In the genomic region with DNA sequence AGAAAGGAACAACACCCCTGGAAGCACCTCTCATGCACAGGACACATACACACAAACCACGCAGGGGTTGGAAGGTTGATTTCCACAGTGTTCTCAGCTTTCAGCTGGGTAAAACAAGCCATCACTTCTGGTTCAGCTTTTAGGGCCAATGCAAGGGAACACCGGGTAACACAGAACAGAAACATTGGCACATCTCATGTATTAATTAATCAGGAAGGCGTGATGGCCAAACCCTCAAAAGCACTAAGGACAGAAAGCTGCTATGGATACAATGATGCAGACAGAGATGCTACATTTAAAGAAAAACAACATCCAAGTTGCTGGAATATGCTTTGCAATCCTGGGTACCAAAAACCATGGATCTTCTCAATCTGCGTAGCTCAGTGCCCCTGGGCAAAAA, we compare ENCODE assay signal across 9 cellular contexts.
A peak's percentile ranks its signal among the peaks of the same experiment; 100 is the strongest.
DNase-seq lines count a peak whose midpoint lies in the region; ATAC-seq and TF ChIP-seq lines count a peak whose summit lies in the region.
"Had no signal": no experiment of that assay in that cellular context is flagged by ENCODE, and none has a peak within 500 bp of the region (broad histone marks: within the 10 kb centered on the region; RNA-seq: fewer than 3 reads in every experiment).

No MANE protein-coding gene starts in this region.

- no peaks in the 10 kb centered on the region for H3K9me3 Mint-ChIP-seq in brain
- H3K9me3 Mint-ChIP-seq in activated CD4-positive, alpha-beta memory T cell treated with anti-CD3 and anti-CD28 coated beads, Interleukin-2, amount 10 ng/mL, durations not matched to agents 7 days and 5 days = no peaks in the 10 kb centered on the region

- no peak overlapping the region for H2AFZ ChIP-seq in GM23248

- peaks cover 11% of the 10 kb centered on the region for H3K27me3 Mint-ChIP-seq in brain
- H3K27me3 Mint-ChIP-seq in activated CD4-positive, alpha-beta memory T cell treated with anti-CD3 and anti-CD28 coated beads, Interleukin-2, amount 10 ng/mL, durations not matched to agents 7 days and 5 days = peaks cover 29% of the 10 kb centered on the region

- TF ChIP-seq CTCF in brain (conservative IDR thresholded peaks at IDR 0.05) (no peak), thyroid gland (IDR thresholded peaks at IDR 0.05) (no peak)

- no peaks in the 10 kb centered on the region for H3K27me3 ChIP-seq in GM23248 (replicated peaks; ENCODE audit: insufficient read depth)
- H3K27me3 ChIP-seq in iPS-20b (ENCODE audit: insufficient read depth, low read length) = no peaks in the 10 kb centered on the region
- no peaks in the 10 kb centered on the region for H3K27me3 ChIP-seq in skeletal muscle tissue (ENCODE audit: control insufficient read depth in 3 of 3, insufficient read depth in 3 of 3, low read length in 3 of 3)
- H3K27me3 ChIP-seq in thyroid gland = no peaks in the 10 kb centered on the region

- H3K27ac ChIP-seq in GM23248 (peak overlapping the region; percentile 86), iPS-20b (ENCODE audit: low read length) (no peak overlapping the region), skeletal muscle tissue (ENCODE audit: low read depth, low read length) (no peak overlapping the region), thyroid gland (no peak overlapping the region)

- H3K4me1 Mint-ChIP-seq in brain = peaks cover 68% of the 10 kb centered on the region
- peaks cover 23% of the 10 kb centered on the region for H3K4me1 Mint-ChIP-seq in activated CD4-positive, alpha-beta memory T cell treated with anti-CD3 and anti-CD28 coated beads, Interleukin-2, amount 10 ng/mL, durations not matched to agents 7 days and 5 days

- WGBS in GM23248 (ENCODE audit: low coverage in 1 of 2, low lambda C conversion rate in 2 of 2, missing lambda C conversion rate in 2 of 2), 2 experiments = 8 to 9% methylated on average over 4 of the region's 4 CpGs
- WGBS in thyroid gland, 2 donors = 74 to 75% methylated on average over 4 of the region's 4 CpGs

- CTCF ChIA-PET in activated CD4-positive, alpha-beta memory T cell treated with anti-CD3 and anti-CD28 coated beads, Interleukin-2, amount 10 ng/mL, durations not matched to agents 7 days and 5 days (lab: Charles Lee) = interaction anchor here (1.3 to 3.1 kb wide), 7 partner anchors 9 to 256 kb away, joined by 3 to 24 read pairs (median 11); no protein-coding TSS in a partner anchor

- intact Hi-C loops in thyroid gland (cut with DNase I) = loop anchor here (5.0 kb wide), 1 partner anchor 143 kb away; no protein-coding TSS in a partner anchor

- no peaks in the 10 kb centered on the region for H3K9me2 ChIP-seq in GM23248 (ENCODE audit: insufficient read depth)

- peaks cover 51% of the 10 kb centered on the region for H3F3A ChIP-seq in GM23248 (ENCODE audit: insufficient read depth)

- POLR2A ChIA-PET in activated CD4-positive, alpha-beta memory T cell treated with anti-CD3 and anti-CD28 coated beads, Interleukin-2, amount 10 ng/mL, durations not matched to agents 7 days and 5 days (lab: Charles Lee) = no interaction called here

- H4K20me1 ChIP-seq in GM23248 (ENCODE audit: insufficient read depth) = no peaks in the 10 kb centered on the region

- H3K9ac ChIP-seq in GM23248 = peak overlapping the region; percentile 82
- peak overlapping the region; percentile 82; the same call in 1 of the 2 replicates for H3K9ac ChIP-seq in iPS-20b (ENCODE audit: low read depth, low read length)
- peak overlapping the region in 2 of 3 donors; percentile 24 to 46 for H3K9ac ChIP-seq in skeletal muscle tissue (ENCODE audit: low read depth in 1 of 3, low read length in 3 of 3)

- in situ Hi-C loops in GM23248 (cut with MboI) = no loop called here

- no peaks in the 10 kb centered on the region for H3K36me3 Mint-ChIP-seq in brain
- no peaks in the 10 kb centered on the region for H3K36me3 Mint-ChIP-seq in activated CD4-positive, alpha-beta memory T cell treated with anti-CD3 and anti-CD28 coated beads, Interleukin-2, amount 10 ng/mL, durations not matched to agents 7 days and 5 days (ENCODE audit: low read depth)

- H3K27ac Mint-ChIP-seq in brain = peak overlapping the region; percentile 91 to 99 (median 98)
- no peak overlapping the region for H3K27ac Mint-ChIP-seq in activated CD4-positive, alpha-beta memory T cell treated with anti-CD3 and anti-CD28 coated beads, Interleukin-2, amount 10 ng/mL, durations not matched to agents 7 days and 5 days

- H3K4me3 ChIP-seq in GM23248 = peak overlapping the region; percentile 87
- H3K4me3 ChIP-seq in iPS-20b (ENCODE audit: low read length) = peak overlapping the region; percentile 94
- peak overlapping the region in 1 of 3 donors; percentile 78 for H3K4me3 ChIP-seq in skeletal muscle tissue (ENCODE audit: low read length in 3 of 3)
- H3K4me3 ChIP-seq in thyroid gland (replicated peaks in 1 of 3) = no peak overlapping the region

- DNase-seq in GM23248 = peak; percentile 39
- DNase-seq in activated CD4-positive, alpha-beta memory T cell treated with anti-CD3 and anti-CD28 coated beads, Interleukin-2, amount 10 ng/mL, durations not matched to agents 7 days and 5 days = no peak
- DNase-seq in thyroid gland = no peak
- DNase-seq: NCI-H2081 treated with DMSO at 0.1 percent for 48 hours had no signal

- peak overlapping the region; percentile 93 for H3K4me2 ChIP-seq in GM23248 (ENCODE audit: unreplicated experiment)

- peaks cover 96% of the 10 kb centered on the region for H3K79me2 ChIP-seq in GM23248 (ENCODE audit: insufficient read depth)

- ATAC-seq in HG02852 (IDR thresholded peaks at IDR 0.05; ENCODE audit: unreplicated experiment) = no peak
- no peak for ATAC-seq in esophagus mucosa

- H3K4me1 ChIP-seq in GM23248 (ENCODE audit: insufficient read depth) (peaks cover 42% of the 10 kb centered on the region), iPS-20b (ENCODE audit: insufficient read depth, low read length) (peaks cover 37% of the 10 kb centered on the region), skeletal muscle tissue (ENCODE audit: control insufficient read depth in 3 of 3, insufficient read depth in 3 of 3, low read length in 3 of 3) (peaks cover 9 to 16% (median 10%) of the 10 kb centered on the region in 3 donors), thyroid gland (no peaks in the 10 kb centered on the region)

- TF ChIP-seq POLR2A in thyroid gland (IDR thresholded peaks at IDR 0.05) = no peak

- H3K36me3 ChIP-seq in GM23248 (ENCODE audit: low read depth) (no peaks in the 10 kb centered on the region), iPS-20b (ENCODE audit: insufficient read depth, low read depth, low read length) (no peaks in the 10 kb centered on the region), skeletal muscle tissue (ENCODE audit: control insufficient read depth in 3 of 3, insufficient read depth in 3 of 3, low read length in 3 of 3) (no peaks in the 10 kb centered on the region), thyroid gland (no peaks in the 10 kb centered on the region)

- peak overlapping the region; percentile 91 to 99 (median 97) for H3K4me3 Mint-ChIP-seq in brain
- no peak overlapping the region for H3K4me3 Mint-ChIP-seq in activated CD4-positive, alpha-beta memory T cell treated with anti-CD3 and anti-CD28 coated beads, Interleukin-2, amount 10 ng/mL, durations not matched to agents 7 days and 5 days

- H3K9me3 ChIP-seq in GM23248 (ENCODE audit: low read depth) (no peaks in the 10 kb centered on the region), iPS-20b (ENCODE audit: insufficient read depth, low read depth, low read length) (no peaks in the 10 kb centered on the region), skeletal muscle tissue (ENCODE audit: control insufficient read depth in 3 of 3, low read length in 3 of 3) (no peaks in the 10 kb centered on the region), thyroid gland (no peaks in the 10 kb centered on the region)

Comparison
In these comparisons a context has a peak if more than half of its experiments do, and no peak if none do; other contexts are left out.
1. H3K4me3 ChIP-seq: peak in GM23248 (single experiment) and iPS-20b (single experiment); none in thyroid gland (0 of 3).
2. Peak in every context shown above with its lines, with median percentiles within 50 percentile points of each other: H3K9ac ChIP-seq.